ENCODE assay signal across 9 cellular contexts in the genomic region with DNA sequence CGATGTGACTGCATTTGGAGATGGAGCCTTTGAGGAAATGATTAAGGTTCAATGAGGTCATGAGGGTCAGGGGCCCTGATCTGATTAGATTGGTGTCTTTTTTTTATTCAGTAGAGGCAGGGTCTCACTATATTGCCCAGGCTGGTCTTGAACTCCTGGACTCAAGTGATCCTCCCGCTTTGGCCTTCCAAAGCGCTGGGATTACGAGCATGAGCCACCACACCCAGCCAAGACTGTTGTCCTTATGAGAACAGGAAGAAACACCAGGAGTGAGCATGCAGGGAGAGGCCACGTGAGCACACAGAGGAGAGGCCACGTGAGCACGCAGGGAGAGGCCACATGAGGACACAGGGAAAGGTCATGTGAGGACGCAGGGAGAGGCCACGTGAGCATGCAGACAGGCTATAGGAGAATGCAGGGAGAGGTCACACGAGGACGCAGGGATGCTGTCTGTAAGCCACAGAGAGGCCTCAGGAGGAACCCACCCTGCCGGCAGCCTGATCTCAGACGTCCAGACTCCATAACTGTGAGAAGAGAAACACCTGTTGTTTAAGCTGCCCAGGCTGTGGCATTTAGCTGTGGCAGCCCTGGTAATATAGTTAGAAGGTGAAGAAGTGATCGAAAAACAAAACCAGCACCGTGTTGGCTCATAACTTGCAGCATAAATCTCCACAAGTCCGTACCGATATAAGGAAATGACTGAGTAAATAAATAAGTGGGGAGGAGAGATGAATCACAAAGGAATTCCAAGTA. TPM values are rescaled to one million over a fixed set of nuclear protein-coding genes. Genes with fewer than 3 reads are reported as not detected.
A peak's percentile ranks its signal among the peaks of the same experiment; 100 is the strongest.
DNase-seq lines count a peak whose midpoint lies in the region; ATAC-seq and TF ChIP-seq lines count a peak whose summit lies in the region.
"Had no signal": no experiment of that assay in that cellular context is flagged by ENCODE, and none has a peak within 500 bp of the region (broad histone marks: within the 10 kb centered on the region; RNA-seq: fewer than 3 reads in every experiment).

No MANE protein-coding gene starts in this region.

- CTCF ChIA-PET in Calu3 (lab: Charles Lee): interaction anchor here (1.6 kb wide), 1 partner anchor 13 kb away, joined by 3 read pairs; no protein-coding TSS in a partner anchor

- H4K20me1 ChIP-seq in smooth muscle cell (ENCODE audit: low read depth): no peaks in the 10 kb centered on the region

- TF ChIP-seq CTCF in Calu3 (IDR thresholded peaks at IDR 0.05; ENCODE audit: unreplicated experiment) (no peak), chondrocyte (IDR thresholded peaks at IDR 0.05) (no peak), neural crest cell (conservative IDR thresholded peaks at IDR 0.05) (no peak), smooth muscle cell (IDR thresholded peaks at IDR 0.05; ENCODE audit: borderline replicate concordance, insufficient read depth, poor library complexity, severe bottlenecking) (no peak)

- intact Hi-C loops in Calu3 (cut with micrococcal nuclease; ENCODE audit: unreplicated experiment): no loop called here

- H3K4me1 Mint-ChIP-seq in Calu3 (ENCODE audit: low read depth, unreplicated experiment) (peaks cover 23% of the 10 kb centered on the region), chondrocyte (ENCODE audit: low read depth) (peaks cover 20% of the 10 kb centered on the region), neural crest cell (peaks cover 32% of the 10 kb centered on the region)

- H3K27me3 ChIP-seq in smooth muscle cell (ENCODE audit: low read depth): no peaks in the 10 kb centered on the region

- H3K9me3 ChIP-seq in smooth muscle cell (replicated peaks; ENCODE audit: low read depth): no peaks in the 10 kb centered on the region

- no peaks in the 10 kb centered on the region for H3K9me3 Mint-ChIP-seq in Calu3 (ENCODE audit: low read depth, unreplicated experiment)
- no peaks in the 10 kb centered on the region for H3K9me3 Mint-ChIP-seq in chondrocyte (ENCODE audit: low read depth)
- H3K9me3 Mint-ChIP-seq in neural crest cell: no peaks in the 10 kb centered on the region

- no peak overlapping the region for H3K27ac ChIP-seq in smooth muscle cell (ENCODE audit: low read depth)

- peak; percentile 79 for DNase-seq in Calu3
- DNase-seq in NCI-H187 treated with DMSO at 0.1 percent for 48 hours (lab: John Stamatoyannopoulos, UW): peak; percentile 93
- no peak for DNase-seq in chondrocyte (ENCODE audit: low spot score)
- no peak for DNase-seq in neural crest cell (ENCODE audit: low read depth, low spot score)
- DNase-seq in NCI-H1092 treated with DMSO at 0.1 percent for 48 hours (lab: John Stamatoyannopoulos, UW): no peak
- DNase-seq in smooth muscle cell (lab: John Stamatoyannopoulos, UW; ENCODE audit: unreplicated experiment): no peak
- no peak for DNase-seq in activated effector memory CD4-positive, alpha-beta T cell treated with Interleukin-2 at 50 U/mL for 16 hours
- DNase-seq: stimulated activated CD4-positive, alpha-beta T cell treated with anti-CD3 and anti-CD28 coated beads, Interleukin-1b, Interleukin-23, amount 100 ng/mL, for 48 hours had no signal

- no peak overlapping the region for H3K4me3 ChIP-seq in smooth muscle cell

- ATAC-seq in GM21381 (IDR thresholded peaks at IDR 0.05; ENCODE audit: unreplicated experiment): no peak

- no peak overlapping the region for H2AFZ ChIP-seq in smooth muscle cell (ENCODE audit: low read depth)

- WGBS in smooth muscle cell (ENCODE audit: low lambda C conversion rate): 88% methylated on average over 17 of the region's 17 CpGs

- H3K9ac ChIP-seq in smooth muscle cell (ENCODE audit: low read depth): no peak overlapping the region

- no peaks in the 10 kb centered on the region for H3F3A ChIP-seq in smooth muscle cell (ENCODE audit: low read depth)

- H3K36me3 Mint-ChIP-seq in Calu3 (ENCODE audit: insufficient read depth, unreplicated experiment) (peaks cover 26% of the 10 kb centered on the region), chondrocyte (ENCODE audit: low read depth) (no peaks in the 10 kb centered on the region), neural crest cell (ENCODE audit: low read depth) (no peaks in the 10 kb centered on the region)

- no peaks in the 10 kb centered on the region for H3K36me3 ChIP-seq in smooth muscle cell (ENCODE audit: low read depth)

- H3K27ac Mint-ChIP-seq in Calu3 (ENCODE audit: unreplicated experiment) (peak overlapping the region; percentile 97), chondrocyte (ENCODE audit: unreplicated experiment) (peak overlapping the region; percentile 10), neural crest cell (ENCODE audit: unreplicated experiment) (no peak overlapping the region)

- H3K79me2 ChIP-seq in smooth muscle cell (ENCODE audit: low read depth): no peaks in the 10 kb centered on the region

- H3K27me3 Mint-ChIP-seq in Calu3 (ENCODE audit: unreplicated experiment) (no peaks in the 10 kb centered on the region), chondrocyte (ENCODE audit: low read depth) (no peaks in the 10 kb centered on the region), neural crest cell (ENCODE audit: low read depth) (peaks cover 4% of the 10 kb centered on the region)

- no TSS peak for BruUV-seq in Calu3 (replicated peaks; lab: Mats Ljungman, UMichigan)

- peak overlapping the region; percentile 64 for H3K4me3 Mint-ChIP-seq in Calu3 (ENCODE audit: low read depth, unreplicated experiment)
- no peak overlapping the region for H3K4me3 Mint-ChIP-seq in chondrocyte (ENCODE audit: unreplicated experiment)
- peak overlapping the region; percentile 38 for H3K4me3 Mint-ChIP-seq in neural crest cell

- no peak overlapping the region for H3K4me2 ChIP-seq in smooth muscle cell

- H3K4me1 ChIP-seq in smooth muscle cell (ENCODE audit: low read depth): no peaks in the 10 kb centered on the region

RNA-seq across cellular contexts. Expression of a gene that starts 14.5 kb away (rescaled TPM):
- total RNA-seq in Calu3 (2022) (157 and 160 TPM in 2 replicates), chondrocyte (93.0 to 94.5 TPM (median 93.9 TPM) in 3 replicates), neural crest cell (163 and 165 TPM in 2 replicates), smooth muscle cell (51.6 and 75.3 TPM in 2 replicates)
- polyA plus RNA-seq in smooth muscle cell: 135 and 172 TPM in 2 replicates

RNA-seq across cellular contexts. Expression of a gene that starts 29.4 kb away (rescaled TPM):
- total RNA-seq in Calu3 (2022): 0.34 TPM in 1 of 2 replicates, not detected in the other
- not detected in 3 replicates for total RNA-seq in chondrocyte
- not detected in 2 replicates for total RNA-seq in neural crest cell
- total RNA-seq in smooth muscle cell: not detected in 2 replicates
- polyA plus RNA-seq in smooth muscle cell: 0.18 and 0.79 TPM in 2 replicates

RNA-seq across cellular contexts. Expression of a gene that starts 45.5 kb away (rescaled TPM):
- 10.4 and 13.4 TPM in 2 replicates for total RNA-seq in Calu3 (2022)
- total RNA-seq in chondrocyte: 1.3 to 2.5 TPM (median 2.1 TPM) in 3 replicates
- not detected in 2 replicates for total RNA-seq in neural crest cell
- total RNA-seq in smooth muscle cell: not detected in 2 replicates
- polyA plus RNA-seq in smooth muscle cell: 0.48 and 0.49 TPM in 2 replicates

RNA-seq across cellular contexts. Expression of a gene that starts 59.2 kb away (rescaled TPM):
- total RNA-seq in Calu3 (2022) (44.7 and 47.2 TPM in 2 replicates), chondrocyte (53.3 to 206 TPM (median 189 TPM) in 3 replicates), neural crest cell (1.5 and 8.6 TPM in 2 replicates), smooth muscle cell (151 and 180 TPM in 2 replicates)
- 83.3 and 96.1 TPM in 2 replicates for polyA plus RNA-seq in smooth muscle cell

Comparison
In these comparisons a context has a peak if more than half of its experiments do, and no peak if none do; other contexts are left out.
1. DNase-seq: peak in Calu3 (single experiment) and NCI-H187 treated with DMSO at 0.1 percent for 48 hours (single experiment); none in chondrocyte (single experiment), neural crest cell (single experiment), NCI-H1092 treated with DMSO at 0.1 percent for 48 hours (single experiment), smooth muscle cell (single experiment) and activated effector memory CD4-positive, alpha-beta T cell treated with Interleukin-2 at 50 U/mL for 16 hours (single experiment).